In the genomic region with DNA sequence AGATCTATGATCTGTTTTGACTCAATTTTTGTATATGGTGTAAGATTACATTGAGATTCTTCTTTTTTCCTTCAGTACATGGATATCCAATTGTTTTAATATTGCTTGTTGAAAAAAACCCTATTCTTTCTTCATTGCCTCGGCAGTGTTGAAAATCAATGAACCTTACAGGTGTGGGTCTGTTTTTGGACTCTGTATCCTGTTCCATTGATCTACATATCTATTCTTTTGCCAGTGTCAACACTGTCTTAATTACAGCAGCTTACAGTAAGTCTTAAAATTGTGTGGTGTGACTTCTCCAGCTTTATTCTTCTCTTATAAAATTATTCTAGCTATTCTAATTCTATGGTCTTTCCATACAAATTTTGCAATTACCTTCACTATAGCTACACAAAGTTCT, we compare ENCODE assay signal across 30 cellular contexts.
"Had no signal": no experiment of that assay in that cellular context is flagged by ENCODE, and none has a peak within 500 bp of the region (broad histone marks: within the 10 kb centered on the region; RNA-seq: fewer than 3 reads in every experiment).

No MANE protein-coding gene starts in this region.

- ATAC-seq: Panc1, Right ventricle myocardium inferior, SK-N-SH treated with all-trans-retinoic acid at 6 μM for 48 hours had no signal

- H3K27me3 ChIP-seq: SJCRH30 had no signal

- H3K4me3 ChIP-seq: PC-9, SJCRH30, SK-N-MC had no signal

- H2AFZ ChIP-seq: PC-9 had no signal

- H3K9me3 ChIP-seq: SJCRH30 had no signal

- DNase-seq: Karpas-422, MM.1S, MV-4-11, NCI-H1092, NCI-H1105, NCI-H1417 treated with DMSO at 0.1 percent for 48 hours, NCI-H1436 treated with DMSO at 0.1 percent for 48 hours, NCI-H1694 treated with DMSO at 0.1 percent for 48 hours, NCI-H187 treated with DMSO at 0.1 percent for 48 hours, NCI-H2029, NCI-H2081, NCI-H2171 treated with DMSO at 0.1 percent for 48 hours, NCI-H2227 treated with DMSO at 0.1 percent for 48 hours, NCI-H345, NCI-H446, NCI-H510A treated with DMSO at 0.1 percent for 48 hours, NCI-H524 treated with DMSO at 0.1 percent for 48 hours, NCI-H526 treated with DMSO at 0.1 percent for 48 hours, NCI-H774, PC-9, SHP77, SIG-M5, SJCRH30, SW 1271 had no signal

- H3K4me2 ChIP-seq: KMS-11, PC-9 had no signal

- H3K4me1 ChIP-seq: SJCRH30 had no signal

- H3K27ac ChIP-seq: KMS-11, PC-9, RWPE1, SJCRH30, SK-N-MC had no signal

- H3K9ac ChIP-seq: KMS-11 had no signal

- H3K36me3 ChIP-seq: SJCRH30 had no signal
